ENCODE assay signal across 26 cellular contexts in genomic region chr7:45156516-45157272, GRCh38. TPM values are rescaled to one million over a fixed set of nuclear protein-coding genes. Genes with fewer than 3 reads are reported as not detected.
A peak's percentile ranks its signal among the peaks of the same experiment; 100 is the strongest.
DNase-seq lines count a peak whose midpoint lies in the region; ATAC-seq and TF ChIP-seq lines count a peak whose summit lies in the region.
"Had no signal": no experiment of that assay in that cellular context is flagged by ENCODE, and none has a peak within 500 bp of the region (broad histone marks: within the 10 kb centered on the region; RNA-seq: fewer than 3 reads in every experiment).

No MANE protein-coding gene starts in this region.

- peaks cover 2% of the 10 kb centered on the region for H3K9me3 Mint-ChIP-seq in glutamatergic neuron (ENCODE audit: unreplicated experiment)
- no peaks in the 10 kb centered on the region for H3K9me3 Mint-ChIP-seq in natural killer cell treated with Interleukin-12 subunit alpha and Interleukin-12 subunit beta and Interleukin-15 and Interleukin-18, amount 100 ng/mL, for 72 hours
- no peaks in the 10 kb centered on the region for H3K9me3 Mint-ChIP-seq in stimulated activated effector memory CD8-positive, alpha-beta T cell treated with anti-CD3 and anti-CD28 coated beads, Interleukin-12 subunit alpha, Interleukin-12 subunit beta, amount 100 ng/mL, for 72 hours
- H3K9me3 Mint-ChIP-seq: activated CD8-positive, alpha-beta T cell treated with anti-CD3 and anti-CD28 coated beads for 36 hours; activated naive CD8-positive, alpha-beta T cell treated with anti-CD3 and anti-CD28 coated beads, Interleukin-2, amount 10 ng/mL, durations not matched to agents 7 days and 5 days; activated T-cell treated with anti-CD3 and anti-CD28 coated beads, Interleukin-2, amount 50 U/mL, for 4 hours; T-helper 1 cell treated with Interleukin-12 subunit alpha and Interleukin-12 subunit beta and Interleukin-4 antibody, amounts not matched to agents 30 μg/mL and 1 μg/mL, for 36 hours had no signal

- H3K4me3 Mint-ChIP-seq in glutamatergic neuron (ENCODE audit: unreplicated experiment): peak overlapping the region; percentile 33
- no peak overlapping the region for H3K4me3 Mint-ChIP-seq in natural killer cell treated with Interleukin-12 subunit alpha and Interleukin-12 subunit beta and Interleukin-15 and Interleukin-18, amount 100 ng/mL, for 72 hours
- H3K4me3 Mint-ChIP-seq in stimulated activated effector memory CD8-positive, alpha-beta T cell treated with anti-CD3 and anti-CD28 coated beads, Interleukin-12 subunit alpha, Interleukin-12 subunit beta, amount 100 ng/mL, for 72 hours: no peak overlapping the region
- H3K4me3 Mint-ChIP-seq: activated CD8-positive, alpha-beta T cell treated with anti-CD3 and anti-CD28 coated beads for 36 hours; activated T-cell treated with anti-CD3 and anti-CD28 coated beads, Interleukin-2, amount 50 U/mL, for 4 hours; T-helper 1 cell treated with Interleukin-12 subunit alpha and Interleukin-12 subunit beta and Interleukin-4 antibody, amounts not matched to agents 30 μg/mL and 1 μg/mL, for 36 hours had no signal

- H3K9ac ChIP-seq in ES-I3 (ENCODE audit: low read depth, low read length): peak overlapping the region; percentile 38; the same call in 1 of the 2 replicates
- no peak overlapping the region for H3K9ac ChIP-seq in HUES6 (ENCODE audit: low read length)

- H3K36me3 ChIP-seq in ES-I3 (ENCODE audit: insufficient read depth, low read length): no peaks in the 10 kb centered on the region
- H3K36me3 ChIP-seq in HUES6 (ENCODE audit: control insufficient read depth, insufficient read depth, low read length): no peaks in the 10 kb centered on the region
- H3K36me3 ChIP-seq: SJCRH30 had no signal

- no peaks in the 10 kb centered on the region for H3K4me1 Mint-ChIP-seq in glutamatergic neuron (ENCODE audit: low read depth, unreplicated experiment)
- peaks cover 9 to 14% of the 10 kb centered on the region in 2 donors for H3K4me1 Mint-ChIP-seq in natural killer cell treated with Interleukin-12 subunit alpha and Interleukin-12 subunit beta and Interleukin-15 and Interleukin-18, amount 100 ng/mL, for 72 hours (ENCODE audit: low read depth in 2 of 2)
- H3K4me1 Mint-ChIP-seq in stimulated activated effector memory CD8-positive, alpha-beta T cell treated with anti-CD3 and anti-CD28 coated beads, Interleukin-12 subunit alpha, Interleukin-12 subunit beta, amount 100 ng/mL, for 72 hours: peaks cover 14% of the 10 kb centered on the region

- no peak overlapping the region for H3K27ac ChIP-seq in HUES6 (ENCODE audit: low read depth, low read length)
- H3K27ac ChIP-seq: SJCRH30 had no signal

- H3K27me3 Mint-ChIP-seq in glutamatergic neuron (ENCODE audit: unreplicated experiment): peaks cover 19% of the 10 kb centered on the region
- H3K27me3 Mint-ChIP-seq in natural killer cell treated with Interleukin-12 subunit alpha and Interleukin-12 subunit beta and Interleukin-15 and Interleukin-18, amount 100 ng/mL, for 72 hours: peaks cover 19 to 20% of the 10 kb centered on the region in 2 donors

- H3K27ac Mint-ChIP-seq in glutamatergic neuron (ENCODE audit: unreplicated experiment): no peak overlapping the region
- no peak overlapping the region for H3K27ac Mint-ChIP-seq in natural killer cell treated with Interleukin-12 subunit alpha and Interleukin-12 subunit beta and Interleukin-15 and Interleukin-18, amount 100 ng/mL, for 72 hours
- H3K27ac Mint-ChIP-seq in stimulated activated effector memory CD8-positive, alpha-beta T cell treated with anti-CD3 and anti-CD28 coated beads, Interleukin-12 subunit alpha, Interleukin-12 subunit beta, amount 100 ng/mL, for 72 hours: no peak overlapping the region
- H3K27ac Mint-ChIP-seq: activated CD8-positive, alpha-beta T cell treated with anti-CD3 and anti-CD28 coated beads for 36 hours; activated naive CD8-positive, alpha-beta T cell treated with anti-CD3 and anti-CD28 coated beads, Interleukin-2, amount 10 ng/mL, durations not matched to agents 7 days and 5 days; T-helper 1 cell treated with Interleukin-12 subunit alpha and Interleukin-12 subunit beta and Interleukin-4 antibody, amounts not matched to agents 30 μg/mL and 1 μg/mL, for 36 hours had no signal

- H3K4me3 ChIP-seq in HUES6 (ENCODE audit: low read depth, low read length): peak overlapping the region; percentile 63
- H3K4me3 ChIP-seq: SJCRH30 had no signal

- no peak for ATAC-seq in natural killer cell treated with Interleukin-12 subunit alpha and Interleukin-12 subunit beta and Interleukin-15 and Interleukin-18, amount 100 ng/mL, for 72 hours
- no peak for ATAC-seq in stimulated activated effector memory CD8-positive, alpha-beta T cell treated with anti-CD3 and anti-CD28 coated beads, Interleukin-12 subunit alpha, Interleukin-12 subunit beta, amount 100 ng/mL, for 72 hours
- no peak for ATAC-seq in HG03175 (IDR thresholded peaks at IDR 0.05; ENCODE audit: unreplicated experiment)
- ATAC-seq: activated CD8-positive, alpha-beta T cell treated with anti-CD3 and anti-CD28 coated beads for 36 hours; sciatic nerve had no signal

- no peak for TF ChIP-seq CTCF in glutamatergic neuron (IDR thresholded peaks at IDR 0.05; ENCODE audit: partially characterized antibody, unreplicated experiment)

- DNase-seq in glutamatergic neuron (no peak), nucleus accumbens (lab: John Stamatoyannopoulos, UW) (no peak), dermis blood vessel endothelial cell (no peak)
- DNase-seq in natural killer cell treated with Interleukin-12 subunit alpha and Interleukin-12 subunit beta and Interleukin-15 and Interleukin-18, amount 100 ng/mL, for 72 hours (ENCODE audit: low spot score): peak; percentile 48
- DNase-seq in stimulated activated effector memory CD8-positive, alpha-beta T cell treated with anti-CD3 and anti-CD28 coated beads, Interleukin-12 subunit alpha, Interleukin-12 subunit beta, amount 100 ng/mL, for 72 hours (ENCODE audit: low spot score in 2 of 2): no peak
- DNase-seq: activated CD8-positive, alpha-beta T cell treated with anti-CD3 and anti-CD28 coated beads for 36 hours; activated naive CD8-positive, alpha-beta T cell treated with anti-CD3 and anti-CD28 coated beads, Interleukin-2, amount 10 ng/mL, durations not matched to agents 7 days and 5 days; activated T-cell treated with anti-CD3 and anti-CD28 coated beads, Interleukin-2, amount 50 U/mL, for 4 hours; COR-L47; HCEC 1CT; Karpas-422; NCI-H1092; NCI-H2107; NCI-H526; occipital lobe; SJCRH30; stimulated activated CD4-positive, alpha-beta T cell treated with anti-CD3 and anti-CD28 coated beads, Interleukin-1b, Interleukin-23, amount 100 ng/mL, for 48 hours had no signal

- H3K27me3 ChIP-seq in HUES6 (ENCODE audit: control insufficient read depth, insufficient read depth, low read length): peaks cover 52% of the 10 kb centered on the region

- peaks cover 11% of the 10 kb centered on the region for H3K36me3 Mint-ChIP-seq in glutamatergic neuron (ENCODE audit: unreplicated experiment)
- H3K36me3 Mint-ChIP-seq in natural killer cell treated with Interleukin-12 subunit alpha and Interleukin-12 subunit beta and Interleukin-15 and Interleukin-18, amount 100 ng/mL, for 72 hours: no peaks in the 10 kb centered on the region
- H3K36me3 Mint-ChIP-seq in stimulated activated effector memory CD8-positive, alpha-beta T cell treated with anti-CD3 and anti-CD28 coated beads, Interleukin-12 subunit alpha, Interleukin-12 subunit beta, amount 100 ng/mL, for 72 hours: no peaks in the 10 kb centered on the region
- H3K36me3 Mint-ChIP-seq: activated naive CD8-positive, alpha-beta T cell treated with anti-CD3 and anti-CD28 coated beads, Interleukin-2, amount 10 ng/mL, durations not matched to agents 7 days and 5 days had no signal

- H3K9me3 ChIP-seq in ES-I3 (ENCODE audit: control insufficient read depth, insufficient read depth, low read length) (no peaks in the 10 kb centered on the region), HUES6 (ENCODE audit: control insufficient read depth, insufficient read depth, low read depth, low read length) (no peaks in the 10 kb centered on the region)
- H3K9me3 ChIP-seq: SJCRH30 had no signal

- no peaks in the 10 kb centered on the region; the same call in 1 of the 2 replicates for H3K4me1 ChIP-seq in ES-I3 (ENCODE audit: insufficient read depth, low read length)
- no peaks in the 10 kb centered on the region for H3K4me1 ChIP-seq in HUES6 (ENCODE audit: control insufficient read depth, insufficient read depth, low read length)
- H3K4me1 ChIP-seq: SJCRH30 had no signal

RNA-seq across cellular contexts. Expression of gene RAMP3, which starts 0.9 kb away (rescaled TPM):
- total RNA-seq in glutamatergic neuron (ENCODE audit: unreplicated experiment) (not detected), dermis blood vessel endothelial cell (114 and 116 TPM in 2 replicates)
- total RNA-seq in natural killer cell treated with Interleukin-12 subunit alpha and Interleukin-12 subunit beta and Interleukin-15 and Interleukin-18, amount 100 ng/mL, for 72 hours: not detected
- total RNA-seq: activated CD8-positive, alpha-beta T cell treated with anti-CD3 and anti-CD28 coated beads for 36 hours; activated naive CD8-positive, alpha-beta T cell treated with anti-CD3 and anti-CD28 coated beads, Interleukin-2, amount 10 ng/mL, durations not matched to agents 7 days and 5 days; activated T-cell treated with anti-CD3 and anti-CD28 coated beads, Interleukin-2, amount 50 U/mL, for 4 hours; Daoy; glomerular endothelial cell; kidney epithelial cell; OCI-LY7; SJCRH30 had no signal

RNA-seq across cellular contexts. Expression of gene TBRG4, which starts 45.2 kb away (rescaled TPM):
- total RNA-seq in glutamatergic neuron (ENCODE audit: unreplicated experiment): 90.1 TPM
- 100 to 1,000 TPM; 123 to 211 TPM for total RNA-seq in natural killer cell treated with Interleukin-12 subunit alpha and Interleukin-12 subunit beta and Interleukin-15 and Interleukin-18, amount 100 ng/mL, for 72 hours
- total RNA-seq in dermis blood vessel endothelial cell: 55.1 and 78.6 TPM in 2 replicates

Comparison
In these comparisons a context has a peak if more than half of its experiments do, and no peak if none do; other contexts are left out.
1. RNA of gene RAMP3, which starts 0.9 kb away (total RNA-seq): 114 to 116 TPM in dermis blood vessel endothelial cell; not detected in glutamatergic neuron (single experiment) and not detected in natural killer cell treated with Interleukin-12 subunit alpha and Interleukin-12 subunit beta and Interleukin-15 and Interleukin-18, amount 100 ng/mL, for 72 hours; every median in the first group is over 100 times any median in the second.